Comparison of ENCODE assay signal across 1 cellular context in the genomic region with DNA sequence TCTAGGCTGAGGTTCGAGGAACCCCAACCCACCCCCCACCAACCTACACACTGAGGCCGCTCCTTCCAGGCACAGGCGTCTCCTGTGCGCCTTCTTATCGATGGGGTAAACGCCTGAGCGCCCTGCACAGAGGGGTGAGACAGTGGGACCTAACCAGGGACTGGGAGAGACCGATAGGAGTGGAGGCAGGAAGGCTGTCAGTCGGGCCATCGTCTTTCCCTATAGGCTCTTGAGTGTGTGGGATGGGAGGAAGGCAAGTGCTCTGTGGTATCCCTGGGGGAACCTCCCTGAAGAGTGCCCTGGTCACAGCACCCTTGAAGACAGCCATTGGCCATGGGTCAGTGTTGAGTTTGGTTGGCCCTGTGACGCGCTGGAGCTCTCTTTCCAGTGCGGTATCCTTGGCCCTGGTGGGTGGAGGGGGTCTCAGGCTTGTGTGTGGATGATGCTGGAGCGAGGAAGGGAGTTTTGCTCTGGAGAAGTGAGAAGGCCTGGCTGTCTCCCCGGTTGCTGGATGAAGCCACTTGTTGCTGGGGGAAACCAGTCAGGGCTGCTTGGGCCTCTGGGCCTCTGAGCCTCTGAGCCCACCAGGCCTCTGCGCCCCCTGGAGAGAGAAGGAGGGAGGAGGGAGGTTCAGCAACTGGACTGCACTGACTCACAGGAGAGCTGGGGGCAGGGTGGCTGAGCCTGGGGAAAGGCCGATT.
TF ChIP-seq lines count a peak whose summit lies in the region.

No MANE protein-coding gene starts in this region.

TF ChIP-seq in SK-N-SH, 30 proteins besides CTCF, POLR2A, EP300 and RAD21 (continued from another document):
- TF ChIP-seq, protein P1, sequence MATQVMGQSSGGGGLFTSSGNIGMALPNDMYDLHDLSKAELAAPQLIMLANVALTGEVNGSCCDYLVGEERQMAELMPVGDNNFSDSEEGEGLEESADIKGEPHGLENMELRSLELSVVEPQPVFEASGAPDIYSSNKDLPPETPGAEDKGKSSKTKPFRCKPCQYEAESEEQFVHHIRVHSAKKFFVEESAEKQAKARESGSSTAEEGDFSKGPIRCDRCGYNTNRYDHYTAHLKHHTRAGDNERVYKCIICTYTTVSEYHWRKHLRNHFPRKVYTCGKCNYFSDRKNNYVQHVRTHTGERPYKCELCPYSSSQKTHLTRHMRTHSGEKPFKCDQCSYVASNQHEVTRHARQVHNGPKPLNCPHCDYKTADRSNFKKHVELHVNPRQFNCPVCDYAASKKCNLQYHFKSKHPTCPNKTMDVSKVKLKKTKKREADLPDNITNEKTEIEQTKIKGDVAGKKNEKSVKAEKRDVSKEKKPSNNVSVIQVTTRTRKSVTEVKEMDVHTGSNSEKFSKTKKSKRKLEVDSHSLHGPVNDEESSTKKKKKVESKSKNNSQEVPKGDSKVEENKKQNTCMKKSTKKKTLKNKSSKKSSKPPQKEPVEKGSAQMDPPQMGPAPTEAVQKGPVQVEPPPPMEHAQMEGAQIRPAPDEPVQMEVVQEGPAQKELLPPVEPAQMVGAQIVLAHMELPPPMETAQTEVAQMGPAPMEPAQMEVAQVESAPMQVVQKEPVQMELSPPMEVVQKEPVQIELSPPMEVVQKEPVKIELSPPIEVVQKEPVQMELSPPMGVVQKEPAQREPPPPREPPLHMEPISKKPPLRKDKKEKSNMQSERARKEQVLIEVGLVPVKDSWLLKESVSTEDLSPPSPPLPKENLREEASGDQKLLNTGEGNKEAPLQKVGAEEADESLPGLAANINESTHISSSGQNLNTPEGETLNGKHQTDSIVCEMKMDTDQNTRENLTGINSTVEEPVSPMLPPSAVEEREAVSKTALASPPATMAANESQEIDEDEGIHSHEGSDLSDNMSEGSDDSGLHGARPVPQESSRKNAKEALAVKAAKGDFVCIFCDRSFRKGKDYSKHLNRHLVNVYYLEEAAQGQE (IDR thresholded peaks at IDR 0.05; ENCODE audit: low read depth, low read length) = no peak
- TF ChIP-seq NRF1 (IDR thresholded peaks at IDR 0.05; ENCODE audit: low read depth, low read length) = no peak
TF ChIP-seq in SK-N-SH: peak in this region for 0.
